ENCODE assay signal across 8 cellular contexts in the genomic region with DNA sequence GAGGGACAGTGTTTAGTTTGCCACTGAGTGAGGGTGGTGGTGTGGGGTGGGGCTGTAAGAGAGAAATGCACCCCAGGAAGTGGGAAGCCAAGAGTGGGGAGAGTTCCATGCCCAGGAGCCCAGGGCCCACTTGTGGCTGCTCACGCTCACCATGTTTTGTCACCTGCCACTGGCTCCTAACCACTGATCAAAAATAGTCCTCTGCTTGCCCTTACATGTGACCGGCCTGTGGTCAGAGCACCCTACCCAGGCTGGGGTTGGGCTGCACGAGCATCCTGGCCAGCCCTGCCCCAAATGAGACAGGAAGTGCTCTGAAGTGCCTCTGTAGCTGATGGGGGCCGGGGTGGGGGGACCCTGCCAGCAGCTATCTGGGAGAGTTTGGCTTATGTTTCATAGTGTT.
DNase-seq lines count a peak whose midpoint lies in the region; ATAC-seq and TF ChIP-seq lines count a peak whose summit lies in the region.

No MANE protein-coding gene starts in this region.

- no peak for TF ChIP-seq CTCF in CD8-positive, alpha-beta T cell (IDR thresholded peaks at IDR 0.05)
- TF ChIP-seq CTCF in A673 (conservative IDR thresholded peaks at IDR 0.05; ENCODE audit: low read depth, low read length) (no peak), WERI-Rb-1 (IDR thresholded peaks at IDR 0.05; ENCODE audit: low read depth, low read length) (no peak)

- peaks cover 48% of the 10 kb centered on the region for H3K4me1 ChIP-seq in CD8-positive, alpha-beta T cell (ENCODE audit: insufficient read depth, low read length)
- no peaks in the 10 kb centered on the region for H3K4me1 ChIP-seq in A673 (ENCODE audit: insufficient read depth, low read length, poor library complexity, severe bottlenecking)

- no peak overlapping the region for H3K4me3 ChIP-seq in CD8-positive, alpha-beta T cell (ENCODE audit: low read depth, low read length)
- no peak overlapping the region for H3K4me3 ChIP-seq in A673 (ENCODE audit: low read depth, low read length, poor library complexity, severe bottlenecking)
- H3K4me3 ChIP-seq in WERI-Rb-1 (ENCODE audit: low read depth, low read length), result no peak overlapping the region

- H3K27ac Mint-ChIP-seq in CD8-positive, alpha-beta T cell, result peak overlapping the region; percentile 39
- peak overlapping the region; percentile 84 for H3K27ac Mint-ChIP-seq in dendritic cell treated with granulocyte-macrophage colony-stimulating factor and Interleukin-4, amounts not matched to agents 40 ng/mL and 50 ng/mL, for 4 days

- ATAC-seq in CD8-positive, alpha-beta T cell, result peak; percentile 65
- ATAC-seq in GM19372 (IDR thresholded peaks at IDR 0.05; ENCODE audit: low read depth, unreplicated experiment) (peak; percentile 60), HG03520 (IDR thresholded peaks at IDR 0.05; ENCODE audit: unreplicated experiment) (peak; percentile 45), HG02970 (IDR thresholded peaks at IDR 0.05; ENCODE audit: low FRiP score, unreplicated experiment) (no peak)

- peak in 6 of 7 experiments; percentile 22 to 75 (median 39) for DNase-seq in CD8-positive, alpha-beta T cell
- no peak for DNase-seq in stimulated activated naive CD4-positive, alpha-beta T cell (lab: John Stamatoyannopoulos, UW)
- no peak for DNase-seq in A673 (ENCODE audit: low spot score)
- no peak for DNase-seq in WERI-Rb-1

- H3K9me3 ChIP-seq in CD8-positive, alpha-beta T cell (ENCODE audit: low read length), result no peaks in the 10 kb centered on the region
- no peaks in the 10 kb centered on the region for H3K9me3 ChIP-seq in A673 (ENCODE audit: low read depth, low read length, poor library complexity, severe bottlenecking)
- no peaks in the 10 kb centered on the region for H3K9me3 ChIP-seq in WERI-Rb-1 (ENCODE audit: severe bottlenecking)

- H3K4me3 Mint-ChIP-seq in CD8-positive, alpha-beta T cell, result no peak overlapping the region
- no peak overlapping the region for H3K4me3 Mint-ChIP-seq in dendritic cell treated with granulocyte-macrophage colony-stimulating factor and Interleukin-4, amounts not matched to agents 40 ng/mL and 50 ng/mL, for 4 days

- no peaks in the 10 kb centered on the region for H3K27me3 Mint-ChIP-seq in CD8-positive, alpha-beta T cell (ENCODE audit: low read depth)
- H3K27me3 Mint-ChIP-seq in dendritic cell treated with granulocyte-macrophage colony-stimulating factor and Interleukin-4, amounts not matched to agents 40 ng/mL and 50 ng/mL, for 4 days, result peaks cover 6% of the 10 kb centered on the region

- H3K27ac ChIP-seq in CD8-positive, alpha-beta T cell (ENCODE audit: low read depth, low read length), result no peak overlapping the region
- H3K27ac ChIP-seq in A673 (ENCODE audit: low read depth, low read length, poor library complexity, severe bottlenecking), result no peak overlapping the region
- no peak overlapping the region for H3K27ac ChIP-seq in WERI-Rb-1

- H3K9me3 Mint-ChIP-seq in CD8-positive, alpha-beta T cell, result no peaks in the 10 kb centered on the region
- no peaks in the 10 kb centered on the region for H3K9me3 Mint-ChIP-seq in dendritic cell treated with granulocyte-macrophage colony-stimulating factor and Interleukin-4, amounts not matched to agents 40 ng/mL and 50 ng/mL, for 4 days

- CTCF ChIA-PET in CD8-positive, alpha-beta T cell (lab: Charles Lee), result interaction anchor here (1.0 to 1.6 kb wide), 5 partner anchors 15 to 819 kb away, joined by 3 to 5 read pairs (median 3); no protein-coding TSS in a partner anchor
- CTCF ChIA-PET in A673 (lab: Charles Lee), result no interaction called here

- peaks cover 51% of the 10 kb centered on the region for H3K4me1 Mint-ChIP-seq in CD8-positive, alpha-beta T cell (ENCODE audit: low read depth)
- H3K4me1 Mint-ChIP-seq in dendritic cell treated with granulocyte-macrophage colony-stimulating factor and Interleukin-4, amounts not matched to agents 40 ng/mL and 50 ng/mL, for 4 days (ENCODE audit: low read depth), result peaks cover 64% of the 10 kb centered on the region

- intact Hi-C loops in CD8-positive, alpha-beta T cell (cut with DNase I, micrococcal nuclease), result loop anchor here in 1 of 2 experiments (1.0 kb wide), 1 partner anchor 45 kb away; no protein-coding TSS in a partner anchor
- intact Hi-C loops in dendritic cell treated with granulocyte-macrophage colony-stimulating factor and Interleukin-4, amounts not matched to agents 40 ng/mL and 50 ng/mL, for 4 days (cut with micrococcal nuclease), result loop anchor here (5.0 kb wide), 2 partner anchors 92 to 433 kb away; no protein-coding TSS in a partner anchor
- intact Hi-C loops in A673 (cut with micrococcal nuclease; ENCODE audit: unreplicated experiment), result no loop called here

- H3K36me3 ChIP-seq in CD8-positive, alpha-beta T cell (ENCODE audit: insufficient read depth, low read length), result no peaks in the 10 kb centered on the region
- H3K36me3 ChIP-seq in A673 (ENCODE audit: insufficient read depth, low read length, poor library complexity, severe bottlenecking), result no peaks in the 10 kb centered on the region
- no peaks in the 10 kb centered on the region for H3K36me3 ChIP-seq in WERI-Rb-1

- no TSS peak for BruUV-seq in A673 (replicated peaks; lab: Mats Ljungman, UMichigan)

- POLR2A ChIA-PET in CD8-positive, alpha-beta T cell (lab: Charles Lee), result interaction anchor here (1.0 to 1.8 kb wide), 3 partner anchors 8 to 53 kb away, joined by 3 to 5 read pairs (median 4); no protein-coding TSS in a partner anchor
- POLR2A ChIA-PET in A673 (lab: Charles Lee; ENCODE audit: low non-redundant PET), result no interaction called here

- H3K36me3 Mint-ChIP-seq in CD8-positive, alpha-beta T cell, result no peaks in the 10 kb centered on the region
- no peaks in the 10 kb centered on the region for H3K36me3 Mint-ChIP-seq in dendritic cell treated with granulocyte-macrophage colony-stimulating factor and Interleukin-4, amounts not matched to agents 40 ng/mL and 50 ng/mL, for 4 days (ENCODE audit: low read depth)

- H3K27me3 ChIP-seq in CD8-positive, alpha-beta T cell (ENCODE audit: insufficient read depth, low read length), result no peaks in the 10 kb centered on the region
- H3K27me3 ChIP-seq in A673 (replicated peaks; ENCODE audit: insufficient read depth, low read depth, low read length, poor library complexity), result peaks cover 20% of the 10 kb centered on the region
- H3K27me3 ChIP-seq in WERI-Rb-1 (ENCODE audit: insufficient read depth, low read depth, severe bottlenecking), result no peaks in the 10 kb centered on the region

Comparison
In these comparisons a context has a peak if more than half of its experiments do, and no peak if none do; other contexts are left out.
1. DNase-seq: peak in CD8-positive, alpha-beta T cell (6 of 7); none in stimulated activated naive CD4-positive, alpha-beta T cell (0 of 6), A673 (single experiment) and WERI-Rb-1 (single experiment).